ENCODE assay signal across 24 cellular contexts in the genomic region with DNA sequence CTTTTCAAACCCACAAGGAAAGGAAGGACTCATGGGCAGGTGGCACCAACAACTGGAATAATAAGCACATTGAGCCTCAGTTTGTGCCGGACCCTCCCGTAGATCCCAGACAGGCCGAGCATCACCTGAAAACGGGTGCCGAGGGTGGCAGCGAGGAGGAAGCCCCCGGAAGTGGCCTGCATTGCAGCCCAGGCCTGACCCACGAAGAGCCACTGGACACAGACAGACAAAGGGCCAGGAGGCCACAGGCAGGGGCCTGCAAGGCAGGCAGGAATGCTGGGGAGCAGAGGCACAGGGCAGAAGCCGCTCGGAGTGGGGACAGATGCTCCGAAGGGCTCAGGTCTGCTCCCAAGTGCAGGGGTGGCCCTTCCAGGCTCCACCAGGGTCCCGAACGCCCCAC.
"Had no signal": no experiment of that assay in that cellular context is flagged by ENCODE, and none has a peak within 500 bp of the region (broad histone marks: within the 10 kb centered on the region; RNA-seq: fewer than 3 reads in every experiment).

No MANE protein-coding gene starts in this region.

- H3K4me3 ChIP-seq: coronary artery, dorsolateral prefrontal cortex, gastroesophageal sphincter, left lung, spleen, tibial nerve had no signal

- H3K4me1 Mint-ChIP-seq: immature natural killer cell had no signal

- H3K9me3 Mint-ChIP-seq: activated T-cell treated with anti-CD3 and anti-CD28 coated beads, Interleukin-2, amount 50 U/mL, for 4 hours; activated T-helper 2 cell treated with anti-CD3 and anti-CD28 coated beads, Interferon-gamma antibody, Interleukin-2, Interleukin-4, amounts not matched to agents 10 μg/mL and 5 μg/mL and 100 μg/mL, durations not matched to agents 14 hours and 24 hours and 36 hours; effector memory CD8-positive, alpha-beta T cell; immature natural killer cell; naive thymus-derived CD4-positive, alpha-beta T cell; T-helper 1 cell treated with Interleukin-12 subunit alpha and Interleukin-12 subunit beta and Interleukin-4 antibody, amounts not matched to agents 30 μg/mL and 1 μg/mL, for 36 hours had no signal

- H3K4me1 ChIP-seq: gastroesophageal sphincter, left lung, spleen, tibial nerve had no signal

- H3K27ac ChIP-seq: coronary artery, dorsolateral prefrontal cortex, gastroesophageal sphincter, left lung, spleen, tibial nerve, VCaP had no signal

- H3K4me3 Mint-ChIP-seq: activated naive CD8-positive, alpha-beta T cell; activated T-cell treated with anti-CD3 and anti-CD28 coated beads, Interleukin-2, amount 50 U/mL, for 4 hours; effector memory CD8-positive, alpha-beta T cell; immature natural killer cell; naive thymus-derived CD4-positive, alpha-beta T cell; T-helper 1 cell treated with Interleukin-12 subunit alpha and Interleukin-12 subunit beta and Interleukin-4 antibody, amounts not matched to agents 30 μg/mL and 1 μg/mL, for 36 hours had no signal

- H3K27me3 ChIP-seq: dorsolateral prefrontal cortex, left lung, spleen, tibial nerve had no signal

- H3K9me3 ChIP-seq: gastroesophageal sphincter, left lung, spleen, tibial nerve had no signal

- DNase-seq: activated CD4-positive, alpha-beta T cell treated with anti-CD3 and anti-CD28 coated beads for 4 hours; activated CD4-positive, alpha-beta T cell treated with anti-CD3 and anti-CD28 coated beads, Interleukin-2, amount 50 U/mL, for 4 hours; activated T-cell treated with anti-CD3 and anti-CD28 coated beads, Interleukin-2, amount 50 U/mL, for 4 hours; anterior cingulate cortex; effector memory CD8-positive, alpha-beta T cell; hippocampal formation; immature natural killer cell; kidney glomerular epithelial cell; left lung; midbrain; naive thymus-derived CD4-positive, alpha-beta T cell; occipital lobe; stimulated activated naive CD4-positive, alpha-beta T cell treated with Interleukin-2 at 50 U/mL for 16 hours; SW 1271; T-helper 9 cell had no signal

- H3K27me3 Mint-ChIP-seq: activated naive CD8-positive, alpha-beta T cell; effector memory CD8-positive, alpha-beta T cell; naive thymus-derived CD4-positive, alpha-beta T cell had no signal

- H3K27ac Mint-ChIP-seq: activated naive CD8-positive, alpha-beta T cell; activated T-helper 2 cell treated with anti-CD3 and anti-CD28 coated beads, Interferon-gamma antibody, Interleukin-2, Interleukin-4, amounts not matched to agents 10 μg/mL and 5 μg/mL and 100 μg/mL, durations not matched to agents 14 hours and 24 hours and 36 hours; immature natural killer cell; T-helper 1 cell treated with Interleukin-12 subunit alpha and Interleukin-12 subunit beta and Interleukin-4 antibody, amounts not matched to agents 30 μg/mL and 1 μg/mL, for 36 hours had no signal

- ATAC-seq: activated T-cell treated with anti-CD3 and anti-CD28 coated beads, Interleukin-2, amount 50 U/mL, for 4 hours; effector memory CD8-positive, alpha-beta T cell; gastroesophageal sphincter; left lung; naive thymus-derived CD4-positive, alpha-beta T cell had no signal

- H3K36me3 Mint-ChIP-seq: activated naive CD8-positive, alpha-beta T cell had no signal
